ENCODE assay signal across 1 cellular context in genomic region chr15:91909111-91909510, GRCh38.
A peak's percentile ranks its signal among the peaks of the same experiment; 100 is the strongest.
TF ChIP-seq lines count a peak whose summit lies in the region.

No MANE protein-coding gene starts in this region.

TF ChIP-seq in K562, 482 proteins besides CTCF, POLR2A, EP300 and RAD21 (continued from another document):
- TF ChIP-seq ZNF280A (IDR thresholded peaks at IDR 0.05; ENCODE audit: low read depth, partially characterized antibody): no peak
- TF ChIP-seq RREB1 (CRISPR knock-in tag; IDR thresholded peaks at IDR 0.05): no peak
- TF ChIP-seq ZNF445 (CRISPR knock-in tag; IDR thresholded peaks at IDR 0.05; ENCODE audit: low read depth): no peak
- no peak for TF ChIP-seq BDP1 (IDR thresholded peaks at IDR 0.05; ENCODE audit: insufficient read depth, insufficient read length)
- no peak for TF ChIP-seq AFF4 (CRISPR knock-in tag; IDR thresholded peaks at IDR 0.05)
- no peak for TF ChIP-seq ZNF212 (CRISPR knock-in tag; IDR thresholded peaks at IDR 0.05)
- TF ChIP-seq ZBTB40 (IDR thresholded peaks at IDR 0.05): peak; percentile 89
- TF ChIP-seq ZBTB40 (CRISPR knock-in tag; IDR thresholded peaks at IDR 0.05): peak; percentile 65
TF ChIP-seq in K562: peak in this region for 1.
